ENCODE assay signal across 8 cellular contexts in genomic region chr17:62965149-62965648, GRCh38. TPM values are rescaled to one million over a fixed set of nuclear protein-coding genes. Genes with fewer than 3 reads are reported as not detected.
DNase-seq lines count a peak whose midpoint lies in the region; ATAC-seq and TF ChIP-seq lines count a peak whose summit lies in the region.

No MANE protein-coding gene starts in this region.

- H3K4me1 Mint-ChIP-seq in activated CD4-positive, alpha-beta T cell treated with anti-CD3 and anti-CD28 coated beads, Interleukin-2, amount 10 ng/mL, durations not matched to agents 24 days and 14 days, result peaks cover 25% of the 10 kb centered on the region

- H3K4me1 ChIP-seq in esophagus squamous epithelium, result peaks cover 0 to 35% (median 10%) of the 10 kb centered on the region in 3 donors
- H3K4me1 ChIP-seq in skeletal muscle tissue (ENCODE audit: control insufficient read depth in 3 of 3, insufficient read depth in 3 of 3, low read length in 3 of 3), result peaks cover 8 to 17% (median 14%) of the 10 kb centered on the region in 3 donors

- no peaks in the 10 kb centered on the region for H3K36me3 ChIP-seq in esophagus squamous epithelium
- no peaks in the 10 kb centered on the region for H3K36me3 ChIP-seq in skeletal muscle tissue (ENCODE audit: control insufficient read depth in 3 of 3, insufficient read depth in 3 of 3, low read length in 3 of 3)

- H3K27ac Mint-ChIP-seq in activated CD4-positive, alpha-beta T cell treated with anti-CD3 and anti-CD28 coated beads, Interleukin-2, amount 10 ng/mL, durations not matched to agents 24 days and 14 days, result peak overlapping the region; percentile 82

- intact Hi-C loops in activated CD4-positive, alpha-beta T cell treated with anti-CD3 and anti-CD28 coated beads, Interleukin-2, amount 10 ng/mL, durations not matched to agents 24 days and 14 days (cut with micrococcal nuclease), result loop anchor here (1.0 kb wide), 1 partner anchor 312 kb away; no protein-coding TSS in a partner anchor
- intact Hi-C loops in esophagus squamous epithelium (cut with DNase I), result loop anchor here (5.0 kb wide), 1 partner anchor 258 kb away; no protein-coding TSS in a partner anchor

- CTCF ChIA-PET in HEK293T (lab: Yijun Ruan, JAX), result interaction anchor here (0.5 kb wide), 1 partner anchor 141 kb away, joined by 3 read pairs; no protein-coding TSS in a partner anchor

- no peak for TF ChIP-seq POLR2A in esophagus squamous epithelium (IDR thresholded peaks at IDR 0.05)

- TF ChIP-seq CTCF in esophagus squamous epithelium (IDR thresholded peaks at IDR 0.05), result no peak

- DNase-seq in HEK293T (ENCODE audit: extremely low spot score) (peak; percentile 21), esophagus squamous epithelium (lab: John Stamatoyannopoulos, UW) (no peak), GM19238 (ENCODE audit: insufficient read length, low spot score) (no peak), iPS-NIHi11 (ENCODE audit: low spot score) (no peak), activated gamma-delta T cell (lab: John Stamatoyannopoulos, UW) (no peak)
- no peak for DNase-seq in activated CD4-positive, alpha-beta T cell treated with anti-CD3 and anti-CD28 coated beads, Interleukin-2, amount 10 ng/mL, durations not matched to agents 24 days and 14 days

- no peaks in the 10 kb centered on the region for H3K9me3 ChIP-seq in esophagus squamous epithelium
- H3K9me3 ChIP-seq in skeletal muscle tissue (ENCODE audit: control insufficient read depth in 3 of 3, low read length in 3 of 3), result no peaks in the 10 kb centered on the region

- peaks cover 70% of the 10 kb centered on the region for H3K27me3 Mint-ChIP-seq in activated CD4-positive, alpha-beta T cell treated with anti-CD3 and anti-CD28 coated beads, Interleukin-2, amount 10 ng/mL, durations not matched to agents 24 days and 14 days

- H3K27me3 ChIP-seq in esophagus squamous epithelium (no peaks in the 10 kb centered on the region), skeletal muscle tissue (ENCODE audit: control insufficient read depth in 3 of 3, insufficient read depth in 3 of 3, low read length in 3 of 3) (no peaks in the 10 kb centered on the region)

- peak overlapping the region; percentile 79 to 92 (median 88) for H3K27ac ChIP-seq in esophagus squamous epithelium
- peak overlapping the region; percentile 63 for H3K27ac ChIP-seq in skeletal muscle tissue (ENCODE audit: low read depth, low read length)

- H3K36me3 Mint-ChIP-seq in activated CD4-positive, alpha-beta T cell treated with anti-CD3 and anti-CD28 coated beads, Interleukin-2, amount 10 ng/mL, durations not matched to agents 24 days and 14 days (ENCODE audit: low read depth), result no peaks in the 10 kb centered on the region

- POLR2A ChIA-PET in HEK293T (lab: Yijun Ruan, JAX), result interaction anchor here (0.5 to 2.2 kb wide), 6 partner anchors 30 to 245 kb away, joined by 3 to 5 read pairs (median 4); no protein-coding TSS in a partner anchor

- WGBS in esophagus squamous epithelium, 2 donors, result 72% methylated on average over 19 of the region's 19 CpGs

- peak overlapping the region; percentile 79 for H3K4me3 Mint-ChIP-seq in activated CD4-positive, alpha-beta T cell treated with anti-CD3 and anti-CD28 coated beads, Interleukin-2, amount 10 ng/mL, durations not matched to agents 24 days and 14 days

- H3K4me3 ChIP-seq in esophagus squamous epithelium (peak overlapping the region in 2 of 4 donors; percentile 91 to 94), skeletal muscle tissue (ENCODE audit: low read length in 3 of 3) (peak overlapping the region; percentile 70 to 74 (median 73))

- no peak for ATAC-seq in GM18861 (IDR thresholded peaks at IDR 0.05; ENCODE audit: unreplicated experiment)

- peak overlapping the region; percentile 24 to 71 (median 57) for H3K9ac ChIP-seq in skeletal muscle tissue (ENCODE audit: low read depth in 1 of 3, low read length in 3 of 3)

- H3K9me3 Mint-ChIP-seq in activated CD4-positive, alpha-beta T cell treated with anti-CD3 and anti-CD28 coated beads, Interleukin-2, amount 10 ng/mL, durations not matched to agents 24 days and 14 days, result no peaks in the 10 kb centered on the region

TF ChIP-seq in HEK293T, 16 proteins besides CTCF, POLR2A, EP300 and RAD21:
- TF ChIP-seq HDGF (IDR thresholded peaks at IDR 0.05; ENCODE audit: borderline replicate concordance), result no peak
- TF ChIP-seq FOXK2 (IDR thresholded peaks at IDR 0.05), result 0 out of 2 replicates have a peak, but pooled peaks have one; percentile 39
- TF ChIP-seq CTBP1 (IDR thresholded peaks at IDR 0.05; ENCODE audit: borderline replicate concordance), result peak; percentile 63
- TF ChIP-seq, protein P1, sequence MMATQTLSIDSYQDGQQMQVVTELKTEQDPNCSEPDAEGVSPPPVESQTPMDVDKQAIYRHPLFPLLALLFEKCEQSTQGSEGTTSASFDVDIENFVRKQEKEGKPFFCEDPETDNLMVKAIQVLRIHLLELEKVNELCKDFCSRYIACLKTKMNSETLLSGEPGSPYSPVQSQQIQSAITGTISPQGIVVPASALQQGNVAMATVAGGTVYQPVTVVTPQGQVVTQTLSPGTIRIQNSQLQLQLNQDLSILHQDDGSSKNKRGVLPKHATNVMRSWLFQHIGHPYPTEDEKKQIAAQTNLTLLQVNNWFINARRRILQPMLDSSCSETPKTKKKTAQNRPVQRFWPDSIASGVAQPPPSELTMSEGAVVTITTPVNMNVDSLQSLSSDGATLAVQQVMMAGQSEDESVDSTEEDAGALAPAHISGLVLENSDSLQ (IDR thresholded peaks at IDR 0.05), result no peak
- no peak for TF ChIP-seq SUZ12 (IDR thresholded peaks at IDR 0.05)
- TF ChIP-seq FOXM1 (IDR thresholded peaks at IDR 0.05; ENCODE audit: borderline replicate concordance), result no peak
- no peak for TF ChIP-seq ZNF384 (IDR thresholded peaks at IDR 0.05)
- TF ChIP-seq ELF4 (IDR thresholded peaks at IDR 0.05), result no peak
- peak; percentile 87 for TF ChIP-seq ARNT (IDR thresholded peaks at IDR 0.05)
- TF ChIP-seq FOXA1 (IDR thresholded peaks at IDR 0.05), result no peak
- no peak for TF ChIP-seq L3MBTL2 (conservative IDR thresholded peaks at IDR 0.05)
- TF ChIP-seq NFRKB (IDR thresholded peaks at IDR 0.05), result no peak
- TF ChIP-seq BHLHE40 (IDR thresholded peaks at IDR 0.05; ENCODE audit: borderline replicate concordance), result no peak
- TF ChIP-seq SP1 (IDR thresholded peaks at IDR 0.05), result no peak
- TF ChIP-seq TARDBP (IDR thresholded peaks at IDR 0.05), result no peak
- no peak for TF ChIP-seq LEF1 (IDR thresholded peaks at IDR 0.05; ENCODE audit: borderline replicate concordance)
TF ChIP-seq in HEK293T: peak in this region for 3.

RNA-seq across cellular contexts. Expression of gene TANC2, which starts 0.8 kb away (rescaled TPM):
- total RNA-seq in activated CD4-positive, alpha-beta T cell treated with anti-CD3 and anti-CD28 coated beads, Interleukin-2, amount 10 ng/mL, durations not matched to agents 24 days and 14 days, result 0.58 and 0.92 TPM in 2 replicates
- total RNA-seq in esophagus squamous epithelium (10 to 100 TPM in 3 of 4 donors, 1 to 10 TPM in 1; 9.8 to 26.5 (median 14.3) TPM), skeletal muscle tissue (44.9 TPM)
